In the genomic region with DNA sequence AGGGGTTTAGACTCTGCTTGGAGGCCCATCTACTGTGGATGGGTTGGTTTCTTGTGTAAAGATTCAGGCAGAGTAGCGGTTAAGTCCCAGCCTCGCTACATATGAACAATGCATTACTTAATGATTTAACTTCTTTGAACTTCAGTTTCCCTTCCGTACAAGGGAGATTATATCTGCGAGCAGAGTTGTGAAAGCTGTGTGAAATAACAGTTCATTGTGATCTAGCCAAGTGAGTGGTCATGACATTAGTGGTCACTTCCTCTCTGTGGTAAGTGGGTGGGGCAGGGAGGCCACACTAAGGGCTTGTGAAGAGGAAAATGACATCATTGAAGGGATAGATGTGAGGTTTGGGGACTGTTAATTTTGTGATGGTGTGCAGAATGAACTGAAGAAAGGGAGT, we compare ENCODE assay signal across 8 cellular contexts. TPM values are rescaled to one million over a fixed set of nuclear protein-coding genes. Genes with fewer than 3 reads are reported as not detected.
DNase-seq lines count a peak whose midpoint lies in the region; ATAC-seq lines count a peak whose summit lies in the region.

No MANE protein-coding gene starts in this region.

- no peaks in the 10 kb centered on the region for H3K9me3 ChIP-seq in MG63

- DNase-seq in H4 (ENCODE audit: low spot score) (peak; percentile 95), MG63 (peak; percentile 12), amniotic epithelial cell (ENCODE audit: low read depth) (peak; percentile 85), myocyte (ENCODE audit: low read depth) (peak; percentile 50), D341Med (ENCODE audit: low spot score) (no peak), cortex of kidney (lab: John Stamatoyannopoulos, UW) (no peak), H7 (no peak)

- H3K4me3 ChIP-seq in MG63 = no peak overlapping the region
- H3K4me3 ChIP-seq in H7 (ENCODE audit: insufficient read depth, low read depth, low read length) = no peak overlapping the region

- H3K36me3 ChIP-seq in MG63 = no peaks in the 10 kb centered on the region
- H3K36me3 ChIP-seq in H7 (replicated peaks; ENCODE audit: control insufficient read depth, insufficient read depth, low read length) = no peaks in the 10 kb centered on the region

- H3K27me3 ChIP-seq in MG63 (no peaks in the 10 kb centered on the region), H7 (ENCODE audit: control insufficient read depth, insufficient read depth, low read length) (no peaks in the 10 kb centered on the region)

- peak; percentile 97 for ATAC-seq in GM18508 (IDR thresholded peaks at IDR 0.05; ENCODE audit: insufficient read depth, unreplicated experiment)

RNA-seq across cellular contexts. Expression of a gene that starts 14.1 kb away (rescaled TPM):
- total RNA-seq in H4 (2014; rRNA removed; shearing (Covaris generic)) = 29.1 and 34.2 TPM in 2 replicates
- total RNA-seq in MG63 (2014; rRNA removed; shearing (Covaris generic); ENCODE audit: low replicate concordance) = 18.2 and 25.7 TPM in 2 replicates
- 28.9 TPM in 2 replicates for total RNA-seq in myocyte
- polyA plus RNA-seq in myocyte (2012) = 28.3 TPM
- 69.8 and 73.7 TPM in 2 replicates for total RNA-seq in H7 (2014; rRNA removed; shearing (Covaris generic))

Comparison
In these comparisons a context has a peak if more than half of its experiments do, and no peak if none do; other contexts are left out.
1. DNase-seq: peak in H4 (single experiment), MG63 (single experiment), amniotic epithelial cell (single experiment) and myocyte (single experiment); none in D341Med (single experiment), cortex of kidney (single experiment) and H7 (single experiment).